ENCODE assay signal across 9 cellular contexts in genomic region chr11:75430692-75431532, GRCh38. TPM values are rescaled to one million over a fixed set of nuclear protein-coding genes. Genes with fewer than 3 reads are reported as not detected.
DNase-seq lines count a peak whose midpoint lies in the region; ATAC-seq and TF ChIP-seq lines count a peak whose summit lies in the region.
"Had no signal": no experiment of that assay in that cellular context is flagged by ENCODE, and none has a peak within 500 bp of the region (broad histone marks: within the 10 kb centered on the region; RNA-seq: fewer than 3 reads in every experiment).

No MANE protein-coding gene starts in this region.

- H3K27ac ChIP-seq in A673 (ENCODE audit: low read depth, low read length, poor library complexity, severe bottlenecking): no peak overlapping the region
- no peak overlapping the region for H3K27ac ChIP-seq in GM23248
- no peak overlapping the region for H3K27ac ChIP-seq in mesendoderm (ENCODE audit: low read depth, low read length)

- H3K36me3 ChIP-seq in A673 (ENCODE audit: insufficient read depth, low read length, poor library complexity, severe bottlenecking): no peaks in the 10 kb centered on the region
- no peaks in the 10 kb centered on the region for H3K36me3 ChIP-seq in GM23248 (ENCODE audit: low read depth)
- H3K36me3 ChIP-seq in adipocyte (ENCODE audit: control insufficient read depth, insufficient read depth, low read length, severe bottlenecking): no peaks in the 10 kb centered on the region
- H3K36me3 ChIP-seq in mesendoderm (ENCODE audit: control insufficient read depth, insufficient read depth, low read length): no peaks in the 10 kb centered on the region

- CTCF ChIA-PET in A673 (lab: Charles Lee): no interaction called here

- peaks cover 44% of the 10 kb centered on the region for H3K27me3 ChIP-seq in A673 (replicated peaks; ENCODE audit: insufficient read depth, low read depth, low read length, poor library complexity)
- peaks cover 20% of the 10 kb centered on the region for H3K27me3 ChIP-seq in GM23248 (replicated peaks; ENCODE audit: insufficient read depth)
- peaks cover 17% of the 10 kb centered on the region for H3K27me3 ChIP-seq in adipocyte (replicated peaks; ENCODE audit: control insufficient read depth, insufficient read depth, low read length)
- peaks cover 31% of the 10 kb centered on the region for H3K27me3 ChIP-seq in mesendoderm (ENCODE audit: insufficient read depth, low read length, poor library complexity)

- H3K9ac ChIP-seq in GM23248: peak overlapping the region; percentile 48
- peak overlapping the region; percentile 63 for H3K9ac ChIP-seq in adipocyte (ENCODE audit: low read length)
- H3K9ac ChIP-seq in mesendoderm (ENCODE audit: low read length): peak overlapping the region; percentile 19

- in situ Hi-C loops in GM23248 (cut with MboI): no loop called here

- no peak overlapping the region for H2BK5ac ChIP-seq in mesendoderm (ENCODE audit: low read length)

- no peak overlapping the region for H4K8ac ChIP-seq in mesendoderm (ENCODE audit: low read depth, low read length)

- BruUV-seq in A673 (replicated peaks; lab: Mats Ljungman, UMichigan): no TSS peak

- TF ChIP-seq CTCF in A673 (conservative IDR thresholded peaks at IDR 0.05; ENCODE audit: low read depth, low read length): no peak

- POLR2A ChIA-PET in A673 (lab: Charles Lee; ENCODE audit: low non-redundant PET): no interaction called here

- H3K4ac ChIP-seq in mesendoderm (ENCODE audit: low read depth, low read length): no peak overlapping the region

- H3K56ac ChIP-seq in mesendoderm (ENCODE audit: low read length): peak overlapping the region; percentile 81

- no peaks in the 10 kb centered on the region for H4K20me1 ChIP-seq in GM23248 (ENCODE audit: insufficient read depth)

- H3K9me2 ChIP-seq in GM23248 (ENCODE audit: insufficient read depth): no peaks in the 10 kb centered on the region

- H2AFZ ChIP-seq in GM23248: peak overlapping the region; percentile 79

- no peak for DNase-seq in A673 (ENCODE audit: low spot score)
- DNase-seq in GM23248: no peak
- no peak for DNase-seq in adipocyte (ENCODE audit: low read depth)
- no peak for DNase-seq in mesendoderm
- DNase-seq in amniotic stem cell (lab: John Stamatoyannopoulos, UW): no peak
- no peak for DNase-seq in GF-D8 (lab: John Stamatoyannopoulos, UW)
- DNase-seq: NK-92 treated with Interleukin-12 subunit alpha and Interleukin-12 subunit beta, amount 100 ng/mL, for 24 hours had no signal

- H3K23ac ChIP-seq in mesendoderm (ENCODE audit: low read length): no peak overlapping the region

- no peaks in the 10 kb centered on the region for H3K79me2 ChIP-seq in GM23248 (ENCODE audit: insufficient read depth)
- H3K79me2 ChIP-seq in mesendoderm (ENCODE audit: control insufficient read depth, insufficient read depth, low read length): no peaks in the 10 kb centered on the region

- H2AK5ac ChIP-seq in mesendoderm (ENCODE audit: low read length): no peak overlapping the region

- WGBS in GM23248 (ENCODE audit: low coverage in 1 of 2, low lambda C conversion rate in 2 of 2, missing lambda C conversion rate in 2 of 2), 2 experiments: 20 to 25% methylated on average over 32 to 33 of the region's 33 CpGs
- WGBS in mesendoderm (ENCODE audit: extremely low coverage, insufficient coverage, low lambda C conversion rate): no CpG with 5 or more reads among the region's 33 CpGs

- H3K4me2 ChIP-seq in GM23248 (ENCODE audit: unreplicated experiment) (peak overlapping the region; percentile 74), mesendoderm (ENCODE audit: low read length) (peak overlapping the region; percentile 67)

- H4K5ac ChIP-seq in mesendoderm (ENCODE audit: low read length): no peak overlapping the region

- H3F3A ChIP-seq in GM23248 (ENCODE audit: insufficient read depth): no peaks in the 10 kb centered on the region

- H3K18ac ChIP-seq in mesendoderm (ENCODE audit: low read length): no peak overlapping the region

- H2BK120ac ChIP-seq in mesendoderm (ENCODE audit: low read depth, low read length): no peak overlapping the region

- H3K4me3 ChIP-seq in A673 (ENCODE audit: low read depth, low read length, poor library complexity, severe bottlenecking) (peak overlapping the region; percentile 37), GM23248 (peak overlapping the region; percentile 67), adipocyte (ENCODE audit: low read length) (peak overlapping the region; percentile 75), mesendoderm (ENCODE audit: low read length) (no peak overlapping the region)

- intact Hi-C loops in A673 (cut with micrococcal nuclease; ENCODE audit: unreplicated experiment): no loop called here

- H2BK15ac ChIP-seq in mesendoderm (replicated peaks; ENCODE audit: low read depth): no peak overlapping the region

- no peaks in the 10 kb centered on the region for H3K79me1 ChIP-seq in mesendoderm (ENCODE audit: low read length)

- H3K9me3 ChIP-seq in A673 (ENCODE audit: low read depth, low read length, poor library complexity, severe bottlenecking) (peaks cover 6% of the 10 kb centered on the region), GM23248 (ENCODE audit: low read depth) (no peaks in the 10 kb centered on the region), adipocyte (ENCODE audit: control insufficient read depth, low read length) (peaks cover 7% of the 10 kb centered on the region)

- H3K4me1 ChIP-seq in A673 (ENCODE audit: insufficient read depth, low read length, poor library complexity, severe bottlenecking): peaks cover 15% of the 10 kb centered on the region
- H3K4me1 ChIP-seq in GM23248 (ENCODE audit: insufficient read depth): 0 out of 2 replicates have a peak, but pooled peaks cover 4% of the 10 kb centered on the region
- peaks cover 8% of the 10 kb centered on the region for H3K4me1 ChIP-seq in adipocyte (ENCODE audit: control insufficient read depth, insufficient read depth, low read length)
- peaks cover 3% of the 10 kb centered on the region for H3K4me1 ChIP-seq in mesendoderm (ENCODE audit: control insufficient read depth, low read depth, low read length)

- no peak for ATAC-seq in GM21447 (IDR thresholded peaks at IDR 0.05; ENCODE audit: unreplicated experiment)
- ATAC-seq in activated CD4-positive, CD25-positive, alpha-beta regulatory T cell treated with anti-CD3 and anti-CD28 coated beads, Interleukin-2, amount 50 U/mL, for 24 hours: no peak

RNA-seq across cellular contexts. Expression of gene KLHL35, which starts 2.1 kb away (rescaled TPM):
- total RNA-seq in A673 (2021): 0.88 and 1.1 TPM in 2 replicates
- 10.5 and 13.0 TPM in 2 replicates for total RNA-seq in GM23248 (2014; rRNA removed; shearing (Covaris generic))
- polyA plus RNA-seq in GM23248 (2016; fragmentation: Nextera tagmentation; extraction: Ambion mirVana): 5.7 and 6.3 TPM in 2 replicates
- 0.13 TPM for polyA plus RNA-seq in mesendoderm (2013, experiment 1 of 2)
- polyA plus RNA-seq in mesendoderm (2013, experiment 2 of 2): 0.22 TPM

RNA-seq across cellular contexts. Expression of gene RPS3, which starts 31.6 kb away (rescaled TPM):
- 2,875 and 2,961 TPM in 2 replicates for total RNA-seq in A673 (2021)
- total RNA-seq in GM23248 (2014; rRNA removed; shearing (Covaris generic)): 915 and 1,048 TPM in 2 replicates
- polyA plus RNA-seq in GM23248 (2016; fragmentation: Nextera tagmentation; extraction: Ambion mirVana): 896 and 915 TPM in 2 replicates
- 6,635 TPM for polyA plus RNA-seq in mesendoderm (2013, experiment 1 of 2)
- polyA plus RNA-seq in mesendoderm (2013, experiment 2 of 2): 6,755 TPM
